16 cellular contexts compared by ENCODE assay signal in genomic region chr2:240502059-240502429, GRCh38.
"Had no signal": no experiment of that assay in that cellular context is flagged by ENCODE, and none has a peak within 500 bp of the region (broad histone marks: within the 10 kb centered on the region; RNA-seq: fewer than 3 reads in every experiment).

No MANE protein-coding gene starts in this region.

- H3K27me3 ChIP-seq: neutrophil had no signal

- H3K9me3 Mint-ChIP-seq: activated CD4-positive, alpha-beta T cell treated with anti-CD3 and anti-CD28 coated beads, Interleukin-2, amount 10 ng/mL, durations not matched to agents 7 days and 5 days; activated naive CD8-positive, alpha-beta T cell treated with anti-CD3 and anti-CD28 coated beads, Interleukin-2, amount 10 ng/mL, durations not matched to agents 7 days and 5 days; brain; T-cell had no signal

- H3K27me3 Mint-ChIP-seq: activated CD4-positive, alpha-beta T cell treated with anti-CD3 and anti-CD28 coated beads, Interleukin-2, amount 10 ng/mL, durations not matched to agents 7 days and 5 days; activated naive CD8-positive, alpha-beta T cell treated with anti-CD3 and anti-CD28 coated beads, Interleukin-2, amount 10 ng/mL, durations not matched to agents 7 days and 5 days; T-cell had no signal

- DNase-seq: activated CD4-positive, alpha-beta T cell treated with anti-CD3 and anti-CD28 coated beads, Interleukin-2, amount 10 ng/mL, durations not matched to agents 7 days and 5 days; activated gamma-delta T cell treated with Interleukin-2 at 50 U/mL for 16 hours; activated naive CD8-positive, alpha-beta T cell treated with anti-CD3 and anti-CD28 coated beads, Interleukin-2, amount 10 ng/mL, durations not matched to agents 7 days and 5 days; central memory CD4-positive, alpha-beta T cell; cortex of kidney; effector CD4-positive, alpha-beta T cell; foreskin fibroblast; glutamatergic neuron; left colon; mammary epithelial cell; right cardiac atrium; small intestine; T-helper 9 cell had no signal

- H3K4me3 Mint-ChIP-seq: activated CD4-positive, alpha-beta T cell treated with anti-CD3 and anti-CD28 coated beads, Interleukin-2, amount 10 ng/mL, durations not matched to agents 7 days and 5 days; activated naive CD8-positive, alpha-beta T cell treated with anti-CD3 and anti-CD28 coated beads, Interleukin-2, amount 10 ng/mL, durations not matched to agents 7 days and 5 days; brain; T-cell had no signal

- ATAC-seq: left colon, right cardiac atrium, T-cell had no signal

- H3K4me1 Mint-ChIP-seq: activated CD4-positive, alpha-beta T cell treated with anti-CD3 and anti-CD28 coated beads, Interleukin-2, amount 10 ng/mL, durations not matched to agents 7 days and 5 days; activated naive CD8-positive, alpha-beta T cell treated with anti-CD3 and anti-CD28 coated beads, Interleukin-2, amount 10 ng/mL, durations not matched to agents 7 days and 5 days; brain; T-cell had no signal

- H3K27ac Mint-ChIP-seq: activated CD4-positive, alpha-beta T cell treated with anti-CD3 and anti-CD28 coated beads, Interleukin-2, amount 10 ng/mL, durations not matched to agents 7 days and 5 days; activated naive CD8-positive, alpha-beta T cell treated with anti-CD3 and anti-CD28 coated beads, Interleukin-2, amount 10 ng/mL, durations not matched to agents 7 days and 5 days; brain; T-cell had no signal
